In the genomic region with DNA sequence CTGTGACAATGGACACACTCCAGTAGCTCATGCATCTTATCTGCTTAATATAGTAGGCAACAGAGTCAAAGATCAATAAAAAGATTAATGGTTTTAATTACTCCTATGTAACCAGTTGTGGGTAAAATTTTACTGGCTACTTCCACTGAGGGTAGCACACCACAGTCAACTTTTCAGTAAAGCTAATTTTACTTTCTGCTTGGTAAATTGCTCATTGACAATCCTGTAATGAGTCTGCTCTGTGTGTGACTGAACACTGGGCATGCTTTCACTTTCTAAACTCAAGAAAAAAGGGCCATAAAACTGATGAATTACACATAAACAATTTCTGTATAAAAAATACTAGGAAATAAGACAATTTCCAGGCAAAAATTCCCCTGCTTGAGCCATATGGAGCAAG, we compare ENCODE assay signal across 1 cellular context.
TF ChIP-seq lines count a peak whose summit lies in the region.

No MANE protein-coding gene starts in this region.

TF ChIP-seq in H1, 55 proteins besides CTCF, POLR2A, EP300 and RAD21 (continued from another document):
- no peak for TF ChIP-seq USF2 (IDR thresholded peaks at IDR 0.05; ENCODE audit: low read length)
- no peak for TF ChIP-seq HDAC6 (IDR thresholded peaks at IDR 0.05; ENCODE audit: low read depth, low read length)
- TF ChIP-seq HDAC2 (IDR thresholded peaks at IDR 0.05; ENCODE audit: borderline replicate concordance in 1 of 2, low read depth in 2 of 2, low read length in 2 of 2) = no peak
- no peak for TF ChIP-seq SIX5 (IDR thresholded peaks at IDR 0.05; ENCODE audit: low read depth, low read length)
- TF ChIP-seq POU5F1 (IDR thresholded peaks at IDR 0.05; ENCODE audit: low read depth, low read length) = no peak
- no peak for TF ChIP-seq KDM1A (IDR thresholded peaks at IDR 0.05; ENCODE audit: borderline replicate concordance, low read length)
- no peak for TF ChIP-seq FOSL1 (IDR thresholded peaks at IDR 0.05; ENCODE audit: insufficient read depth, low read depth, low read length)
- no peak for TF ChIP-seq CREB1 (IDR thresholded peaks at IDR 0.05)
- TF ChIP-seq BACH1 (IDR thresholded peaks at IDR 0.05; ENCODE audit: low read length) = no peak
- no peak for TF ChIP-seq NRF1 (IDR thresholded peaks at IDR 0.05; ENCODE audit: low read depth, low read length)
- TF ChIP-seq JUND (IDR thresholded peaks at IDR 0.05; ENCODE audit: low read length) = no peak
- TF ChIP-seq ATF3 (IDR thresholded peaks at IDR 0.05; ENCODE audit: insufficient read depth, low read depth, low read length) = no peak
- no peak for TF ChIP-seq ZNF274 (IDR thresholded peaks at IDR 0.05; ENCODE audit: borderline replicate concordance, extremely low read depth, low read length)
- TF ChIP-seq SIN3A (conservative IDR thresholded peaks at IDR 0.05 in 1 of 2, IDR thresholded peaks at IDR 0.05 in 1 of 2; ENCODE audit: low read depth in 1 of 2, low read length in 2 of 2) = no peak
